In genomic region chr6:35786810-35787209, GRCh38 we compare ENCODE assay signal across 21 cellular contexts. TPM values are rescaled to one million over a fixed set of nuclear protein-coding genes. Genes with fewer than 3 reads are reported as not detected.
A peak's percentile ranks its signal among the peaks of the same experiment; 100 is the strongest.
DNase-seq lines count a peak whose midpoint lies in the region; ATAC-seq, FAIRE-seq and TF ChIP-seq lines count a peak whose summit lies in the region.
"Had no signal": no experiment of that assay in that cellular context is flagged by ENCODE, and none has a peak within 500 bp of the region (broad histone marks: within the 10 kb centered on the region; RNA-seq: fewer than 3 reads in every experiment).

No MANE protein-coding gene starts in this region.

- H3K27ac Mint-ChIP-seq in mesothelial cell of epicardium = no peak overlapping the region
- H3K27ac Mint-ChIP-seq: stimulated activated naive B cell treated with anti-CD40 and anti-IgM and Interleukin-4, amounts not matched to agents 10 μg/mL and 1 μg/mL and 100 μg/mL, for 72 hours had no signal

- H3K4me1 Mint-ChIP-seq in mesothelial cell of epicardium = peaks cover 3% of the 10 kb centered on the region
- H3K4me1 Mint-ChIP-seq: stimulated activated naive B cell treated with anti-CD40 and anti-IgM and Interleukin-4, amounts not matched to agents 10 μg/mL and 1 μg/mL and 100 μg/mL, for 72 hours had no signal

- FAIRE-seq in frontal cortex (lab: Jason Lieb, UNC) = no peak
- FAIRE-seq: endometrium had no signal

- peaks cover 38% of the 10 kb centered on the region for H3K27me3 Mint-ChIP-seq in mesothelial cell of epicardium (ENCODE audit: low read depth)

- H3K4me3 ChIP-seq in epithelial cell of proximal tubule (ENCODE audit: low read depth, low read length) = peak overlapping the region; percentile 23
- H3K4me3 ChIP-seq: colonic mucosa, right atrium auricular region, tibial artery had no signal

- H3K36me3 Mint-ChIP-seq in mesothelial cell of epicardium = no peaks in the 10 kb centered on the region
- H3K36me3 Mint-ChIP-seq: stimulated activated naive B cell treated with anti-CD40 and anti-IgM and Interleukin-4, amounts not matched to agents 10 μg/mL and 1 μg/mL and 100 μg/mL, for 72 hours had no signal

- ATAC-seq in sciatic nerve = peak; percentile 15
- ATAC-seq: HCT116 had no signal

- no peaks in the 10 kb centered on the region for H3K9me3 Mint-ChIP-seq in mesothelial cell of epicardium
- H3K9me3 Mint-ChIP-seq: stimulated activated naive B cell treated with anti-CD40 and anti-IgM and Interleukin-4, amounts not matched to agents 10 μg/mL and 1 μg/mL and 100 μg/mL, for 72 hours had no signal

- intact Hi-C loops in sciatic nerve (cut with DNase I) = no loop called here

- H3K4me3 Mint-ChIP-seq in mesothelial cell of epicardium = no peak overlapping the region
- H3K4me3 Mint-ChIP-seq: stimulated activated naive B cell treated with anti-CD40 and anti-IgM and Interleukin-4, amounts not matched to agents 10 μg/mL and 1 μg/mL and 100 μg/mL, for 72 hours had no signal

- peak; percentile 33 for DNase-seq in NCI-H146 (lab: John Stamatoyannopoulos, UW)
- DNase-seq in NCI-H146 treated with DMSO at 0.1 percent for 48 hours (lab: John Stamatoyannopoulos, UW; ENCODE audit: unreplicated experiment) = no peak
- DNase-seq in NCI-H69 (lab: John Stamatoyannopoulos, UW) = peak; percentile 43
- no peak for DNase-seq in epithelial cell of proximal tubule (ENCODE audit: low read depth)
- DNase-seq in sciatic nerve (ENCODE audit: low spot score) = no peak
- no peak for DNase-seq in mesothelial cell of epicardium (ENCODE audit: low spot score in 2 of 2, unreplicated experiment in 2 of 2)
- no peak for DNase-seq in frontal cortex (ENCODE audit: low spot score in 2 of 2)
- DNase-seq in T-helper 2 cell = no peak
- DNase-seq: activated naive CD4-positive, alpha-beta T cell; colonic mucosa; foreskin fibroblast; NCI-H1105; NK-92 treated with Interleukin-12 subunit alpha and Interleukin-12 subunit beta, amount 100 ng/mL, for 24 hours; stimulated activated naive B cell treated with anti-CD40 and anti-IgM and Interleukin-4, amounts not matched to agents 10 μg/mL and 1 μg/mL and 100 μg/mL, for 72 hours; tibial artery had no signal

- TF ChIP-seq CTCF in epithelial cell of proximal tubule (conservative IDR thresholded peaks at IDR 0.05; ENCODE audit: low read depth, low read length) = no peak
- TF ChIP-seq CTCF in mesothelial cell of epicardium (IDR thresholded peaks at IDR 0.05; ENCODE audit: unreplicated experiment) = no peak

RNA-seq across cellular contexts. Expression of gene CLPSL1, which starts 6.0 kb away (rescaled TPM):
- total RNA-seq in epithelial cell of proximal tubule = not detected in 2 replicates
- total RNA-seq in sciatic nerve = not detected
- total RNA-seq in mesothelial cell of epicardium = 0.40 TPM in 1 of 3 replicates, not detected in the others
- not detected for total RNA-seq in frontal cortex
- total RNA-seq: A172, colonic mucosa, right atrium auricular region, RPMI7951 had no signal

RNA-seq across cellular contexts. Expression of gene CLPS, which starts 10.3 kb away (rescaled TPM):
- not detected in 2 replicates for total RNA-seq in epithelial cell of proximal tubule
- 3.8 TPM for total RNA-seq in sciatic nerve
- not detected in 3 replicates for total RNA-seq in mesothelial cell of epicardium
- not detected for total RNA-seq in frontal cortex
- total RNA-seq: A172, right atrium auricular region, RPMI7951 had no signal

RNA-seq across cellular contexts. Expression of gene CLPSL2, which starts 10.4 kb away (rescaled TPM):
- total RNA-seq in epithelial cell of proximal tubule (not detected in 2 replicates), sciatic nerve (not detected), mesothelial cell of epicardium (not detected in 3 replicates), frontal cortex (not detected)
- total RNA-seq: colonic mucosa, mucosa of gallbladder, right atrium auricular region, RPMI7951 had no signal

RNA-seq across cellular contexts. Expression of gene LHFPL5, which starts 18.3 kb away (rescaled TPM):
- 0.12 TPM in 1 of 2 replicates, not detected in the other for total RNA-seq in epithelial cell of proximal tubule
- not detected for total RNA-seq in sciatic nerve
- not detected in 3 replicates for total RNA-seq in mesothelial cell of epicardium
- total RNA-seq in frontal cortex = 0.82 TPM
- total RNA-seq: A172, colonic mucosa, right atrium auricular region, RPMI7951 had no signal

RNA-seq across cellular contexts. Expression of gene ARMC12, which starts 50.0 kb away (rescaled TPM):
- total RNA-seq in epithelial cell of proximal tubule (0.29 TPM in 1 of 2 replicates, not detected in the other), sciatic nerve (0.80 TPM), mesothelial cell of epicardium (3.3 to 4.9 TPM (median 4.2 TPM) in 3 replicates), frontal cortex (0.82 TPM)
- total RNA-seq: RPMI7951 had no signal

Comparison
In these comparisons a context has a peak if more than half of its experiments do, and no peak if none do; other contexts are left out.
1. DNase-seq: peak in NCI-H146 (single experiment) and NCI-H69 (single experiment); none in NCI-H146 treated with DMSO at 0.1 percent for 48 hours (single experiment), epithelial cell of proximal tubule (single experiment), sciatic nerve (single experiment), mesothelial cell of epicardium (0 of 2), frontal cortex (0 of 2) and T-helper 2 cell (0 of 5).